In the genomic region with DNA sequence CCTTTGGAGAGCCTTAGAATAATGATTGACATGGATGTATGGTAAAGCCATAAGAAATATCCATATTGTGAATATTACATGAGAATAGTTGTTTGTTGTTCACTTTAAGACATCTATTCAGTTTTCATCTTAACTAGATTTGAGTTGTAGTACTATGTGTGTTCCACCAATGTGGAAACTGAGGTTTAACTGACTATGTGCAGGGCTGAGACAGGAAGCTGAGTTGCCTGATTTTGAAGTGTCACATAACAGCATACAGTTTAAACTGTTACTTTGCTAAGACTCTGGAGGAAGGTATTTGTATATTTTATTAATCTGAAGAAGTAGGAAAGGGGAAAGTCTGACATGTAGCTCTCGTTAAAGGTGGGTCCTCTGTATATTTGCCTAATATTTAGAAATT, we compare ENCODE assay signal across 17 cellular contexts. TPM values are rescaled to one million over a fixed set of nuclear protein-coding genes. Genes with fewer than 3 reads are reported as not detected.
DNase-seq lines count a peak whose midpoint lies in the region; ATAC-seq and TF ChIP-seq lines count a peak whose summit lies in the region.
"Had no signal": no experiment of that assay in that cellular context is flagged by ENCODE, and none has a peak within 500 bp of the region (broad histone marks: within the 10 kb centered on the region; RNA-seq: fewer than 3 reads in every experiment).

No MANE protein-coding gene starts in this region.

- H3K9me2 ChIP-seq in SK-N-SH: no peaks in the 10 kb centered on the region

- no peak for DNase-seq in SK-N-SH
- DNase-seq in M059J (ENCODE audit: low read depth): peak; percentile 12
- DNase-seq in activated naive CD8-positive, alpha-beta T cell treated with anti-CD3 and anti-CD28 coated beads, Interleukin-2, amount 10 ng/mL, durations not matched to agents 7 days and 5 days: no peak
- no peak for DNase-seq in osteoblast (ENCODE audit: insufficient read length, low spot score, missing footprints)
- DNase-seq in activated naive CD4-positive, alpha-beta T cell treated with anti-CD3 and anti-CD28 coated beads, Interleukin-2, amount 50 U/mL, for 16 hours: no peak
- DNase-seq: activated effector memory CD4-positive, alpha-beta T cell treated with anti-CD3 and anti-CD28 coated beads, Interleukin-2, amount 50 U/mL, for 16 hours; DMS153; GOT3; left lung; NCI-H1436; NCI-H510A had no signal

- H3K27ac Mint-ChIP-seq in activated naive CD8-positive, alpha-beta T cell treated with anti-CD3 and anti-CD28 coated beads, Interleukin-2, amount 10 ng/mL, durations not matched to agents 7 days and 5 days: peak overlapping the region; percentile 62

- WGBS in SK-N-SH (ENCODE audit: low lambda C conversion rate): 100% methylated on average over 1 of the region's 1 CpG

- no peak overlapping the region for H3K4me3 ChIP-seq in SK-N-SH (ENCODE audit: low read depth in 2 of 2, low read length in 1 of 2)
- H3K4me3 ChIP-seq in osteoblast (ENCODE audit: insufficient read depth, low read length): no peak overlapping the region
- H3K4me3 ChIP-seq: smooth muscle cell had no signal

- TF ChIP-seq CTCF in SK-N-SH (IDR thresholded peaks at IDR 0.05) (no peak), osteoblast (IDR thresholded peaks at IDR 0.05; ENCODE audit: extremely low read depth, low read depth, low read length) (no peak)

- CTCF ChIA-PET in SK-N-SH (lab: Yijun Ruan, JAX): interaction anchor here (0.6 to 1.6 kb wide), 5 partner anchors 9 to 1789 kb away, joined by 3 to 6 read pairs (median 3); no protein-coding TSS in a partner anchor

- no peak overlapping the region for H3K9ac ChIP-seq in SK-N-SH

- no peak overlapping the region for H3K27ac ChIP-seq in SK-N-SH (ENCODE audit: low read depth in 2 of 2, low read length in 1 of 2)
- H3K27ac ChIP-seq in osteoblast (ENCODE audit: low read depth, low read length): no peak overlapping the region
- H3K27ac ChIP-seq: 22Rv1, left lung, neutrophil had no signal

- H2AFZ ChIP-seq in SK-N-SH (ENCODE audit: low read depth) (no peak overlapping the region), osteoblast (ENCODE audit: low read length) (no peak overlapping the region)

- H3K27me3 ChIP-seq in SK-N-SH (ENCODE audit: insufficient read depth) (no peaks in the 10 kb centered on the region), osteoblast (ENCODE audit: insufficient read depth, low read length) (no peaks in the 10 kb centered on the region)
- H3K27me3 ChIP-seq: left lung, neutrophil had no signal

- peaks cover 22% of the 10 kb centered on the region for H3F3A ChIP-seq in SK-N-SH (replicated peaks; ENCODE audit: insufficient read depth)

- H3K79me2 ChIP-seq in SK-N-SH (ENCODE audit: insufficient read depth): peaks cover 66% of the 10 kb centered on the region
- H3K79me2 ChIP-seq in osteoblast (ENCODE audit: insufficient read depth, low read length): peaks cover 63% of the 10 kb centered on the region

- H3K4me1 ChIP-seq in SK-N-SH (ENCODE audit: control insufficient read depth in 1 of 2, insufficient read depth in 2 of 2, low read depth in 1 of 2, low read length in 1 of 2) (no peaks in the 10 kb centered on the region; a peak in 2 of 4 replicates), osteoblast (ENCODE audit: insufficient read depth, low read length) (peaks cover 36% of the 10 kb centered on the region)

- H3K9me3 Mint-ChIP-seq in activated naive CD8-positive, alpha-beta T cell treated with anti-CD3 and anti-CD28 coated beads, Interleukin-2, amount 10 ng/mL, durations not matched to agents 7 days and 5 days: no peaks in the 10 kb centered on the region

- H3K36me3 Mint-ChIP-seq in activated naive CD8-positive, alpha-beta T cell treated with anti-CD3 and anti-CD28 coated beads, Interleukin-2, amount 10 ng/mL, durations not matched to agents 7 days and 5 days: peaks cover 39% of the 10 kb centered on the region

- H4K20me1 ChIP-seq in SK-N-SH (ENCODE audit: insufficient read depth): no peaks in the 10 kb centered on the region
- no peaks in the 10 kb centered on the region for H4K20me1 ChIP-seq in osteoblast (ENCODE audit: insufficient read depth, low read length)

- H3K4me2 ChIP-seq in SK-N-SH (peak overlapping the region; percentile 82; the same call in 1 of the 2 replicates), osteoblast (ENCODE audit: insufficient read depth, low read length) (peak overlapping the region; percentile 94)

- H3K36me3 ChIP-seq in SK-N-SH (replicated peaks in 1 of 2; ENCODE audit: control insufficient read depth in 1 of 2, insufficient read depth in 2 of 2, low read length in 1 of 2) (peaks cover 21 to 26% of the 10 kb centered on the region in 2 experiments), osteoblast (ENCODE audit: insufficient read depth, low read length) (peaks cover 27% of the 10 kb centered on the region)
- H3K36me3 ChIP-seq: neutrophil had no signal

- peak overlapping the region; percentile 87 for H3K4me3 Mint-ChIP-seq in activated naive CD8-positive, alpha-beta T cell treated with anti-CD3 and anti-CD28 coated beads, Interleukin-2, amount 10 ng/mL, durations not matched to agents 7 days and 5 days

- ATAC-seq in SK-N-SH treated with all-trans-retinoic acid at 6 μM for 48 hours (no peak), HG02798 (IDR thresholded peaks at IDR 0.05; ENCODE audit: poor library complexity, unreplicated experiment) (no peak), HG02763 (IDR thresholded peaks at IDR 0.05; ENCODE audit: unreplicated experiment) (no peak)
- ATAC-seq in activated naive CD8-positive, alpha-beta T cell treated with anti-CD3 and anti-CD28 coated beads, Interleukin-2, amount 10 ng/mL, durations not matched to agents 7 days and 5 days (ENCODE audit: low read depth): no peak
- ATAC-seq: left lung had no signal

- no peaks in the 10 kb centered on the region for H3K9me3 ChIP-seq in SK-N-SH
- H3K9me3 ChIP-seq in osteoblast (ENCODE audit: low read depth, low read length): no peaks in the 10 kb centered on the region
- H3K9me3 ChIP-seq: left lung, neutrophil had no signal

- H3K27me3 Mint-ChIP-seq in activated naive CD8-positive, alpha-beta T cell treated with anti-CD3 and anti-CD28 coated beads, Interleukin-2, amount 10 ng/mL, durations not matched to agents 7 days and 5 days: peaks cover 3% of the 10 kb centered on the region

- POLR2A ChIA-PET in SK-N-SH (lab: Yijun Ruan, JAX): no interaction called here
- POLR2A ChIA-PET in activated naive CD8-positive, alpha-beta T cell treated with anti-CD3 and anti-CD28 coated beads, Interleukin-2, amount 10 ng/mL, durations not matched to agents 7 days and 5 days (lab: Charles Lee): interaction anchor here (0.7 kb wide), 1 partner anchor 31 kb away, joined by 3 read pairs; no protein-coding TSS in a partner anchor

- TF ChIP-seq EP300 in SK-N-SH (IDR thresholded peaks at IDR 0.05; ENCODE audit: borderline replicate concordance in 1 of 2, low read depth in 1 of 2, low read length in 1 of 2): no peak

- no peak for TF ChIP-seq RAD21 in SK-N-SH (IDR thresholded peaks at IDR 0.05; ENCODE audit: low read length)

- peaks cover 35% of the 10 kb centered on the region for H3K4me1 Mint-ChIP-seq in activated naive CD8-positive, alpha-beta T cell treated with anti-CD3 and anti-CD28 coated beads, Interleukin-2, amount 10 ng/mL, durations not matched to agents 7 days and 5 days

TF ChIP-seq in SK-N-SH, 30 proteins besides CTCF, POLR2A, EP300 and RAD21:
- no peak for TF ChIP-seq GATA2 (CRISPR knock-in tag; IDR thresholded peaks at IDR 0.05)
- no peak for TF ChIP-seq RCOR1 (IDR thresholded peaks at IDR 0.05; ENCODE audit: low read length)

TF ChIP-seq in SK-N-SH treated with all-trans-retinoic acid at 6 μM for 48 hours, 23 proteins besides CTCF, POLR2A, EP300 and RAD21 (continues in another document):
- TF ChIP-seq ESRRG (CRISPR knock-in tag; IDR thresholded peaks at IDR 0.05): no peak
- no peak for TF ChIP-seq ZFP3 (CRISPR knock-in tag; IDR thresholded peaks at IDR 0.05)
- TF ChIP-seq, protein P1, sequence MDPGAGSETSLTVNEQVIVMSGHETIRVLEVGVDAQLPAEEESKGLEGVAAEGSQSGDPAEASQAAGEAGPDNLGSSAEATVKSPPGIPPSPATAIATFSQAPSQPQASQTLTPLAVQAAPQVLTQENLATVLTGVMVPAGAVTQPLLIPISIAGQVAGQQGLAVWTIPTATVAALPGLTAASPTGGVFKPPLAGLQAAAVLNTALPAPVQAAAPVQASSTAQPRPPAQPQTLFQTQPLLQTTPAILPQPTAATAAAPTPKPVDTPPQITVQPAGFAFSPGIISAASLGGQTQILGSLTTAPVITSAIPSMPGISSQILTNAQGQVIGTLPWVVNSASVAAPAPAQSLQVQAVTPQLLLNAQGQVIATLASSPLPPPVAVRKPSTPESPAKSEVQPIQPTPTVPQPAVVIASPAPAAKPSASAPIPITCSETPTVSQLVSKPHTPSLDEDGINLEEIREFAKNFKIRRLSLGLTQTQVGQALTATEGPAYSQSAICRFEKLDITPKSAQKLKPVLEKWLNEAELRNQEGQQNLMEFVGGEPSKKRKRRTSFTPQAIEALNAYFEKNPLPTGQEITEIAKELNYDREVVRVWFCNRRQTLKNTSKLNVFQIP (CRISPR knock-in tag; IDR thresholded peaks at IDR 0.05; ENCODE audit: borderline replicate concordance, low read depth): no peak
- TF ChIP-seq ZC3H10 (CRISPR knock-in tag; IDR thresholded peaks at IDR 0.05): no peak
- no peak for TF ChIP-seq PPARA (CRISPR knock-in tag; IDR thresholded peaks at IDR 0.05; ENCODE audit: borderline replicate concordance)
- TF ChIP-seq SNAI2 (CRISPR knock-in tag; IDR thresholded peaks at IDR 0.05): no peak
- TF ChIP-seq ARNTL (CRISPR knock-in tag; IDR thresholded peaks at IDR 0.05; ENCODE audit: borderline replicate concordance, low read depth): no peak

RNA-seq across cellular contexts. Expression of a gene that starts 2.1 kb away (rescaled TPM):
- 8.6 and 12.0 TPM in 2 replicates for polyA plus RNA-seq in SK-N-SH (2012; rRNA removed)
- polyA plus RNA-seq in SK-N-SH (2012; cell fraction: cytosol; rRNA removed): 15.2 and 16.4 TPM in 2 replicates
- 6.3 and 12.8 TPM in 2 replicates for polyA plus RNA-seq in SK-N-SH (2012; cell fraction: nucleus; rRNA removed)
- 108 and 127 TPM in 2 replicates for total RNA-seq in M059J (2014; rRNA removed; shearing (Covaris generic))
- 10 to 100 TPM; 44.4 to 46.4 TPM for total RNA-seq in activated naive CD8-positive, alpha-beta T cell treated with anti-CD3 and anti-CD28 coated beads, Interleukin-2, amount 10 ng/mL, durations not matched to agents 7 days and 5 days
- 21.8 and 23.2 TPM in 2 replicates for total RNA-seq in osteoblast

RNA-seq across cellular contexts. Expression of a gene that starts 41.8 kb away (rescaled TPM):
- polyA plus RNA-seq in SK-N-SH (2012; rRNA removed): 7.5 and 12.2 TPM in 2 replicates
- polyA plus RNA-seq in SK-N-SH (2012; cell fraction: cytosol; rRNA removed): 8.1 and 8.8 TPM in 2 replicates
- 4.7 and 9.8 TPM in 2 replicates for polyA plus RNA-seq in SK-N-SH (2012; cell fraction: nucleus; rRNA removed)
- total RNA-seq in M059J (2014; rRNA removed; shearing (Covaris generic)): 78.4 and 110 TPM in 2 replicates
- total RNA-seq in activated naive CD8-positive, alpha-beta T cell treated with anti-CD3 and anti-CD28 coated beads, Interleukin-2, amount 10 ng/mL, durations not matched to agents 7 days and 5 days: 1 to 10 TPM; 5.8 to 6.8 TPM
- 9.7 and 10.9 TPM in 2 replicates for total RNA-seq in osteoblast
